16 cellular contexts compared by ENCODE assay signal in genomic region chr12:103834897-103835390, GRCh38.
"Had no signal": no experiment of that assay in that cellular context is flagged by ENCODE, and none has a peak within 500 bp of the region (broad histone marks: within the 10 kb centered on the region; RNA-seq: fewer than 3 reads in every experiment).

No MANE protein-coding gene starts in this region.

- H3K27ac ChIP-seq: colonic mucosa, ovary, skin epidermis, stomach, thyroid gland had no signal

- H3K36me3 ChIP-seq: colonic mucosa, ovary, thyroid gland had no signal

- H3K27me3 Mint-ChIP-seq: activated CD4-positive, alpha-beta T cell treated with anti-CD3 and anti-CD28 coated beads, Interleukin-2, amount 10 ng/mL, durations not matched to agents 7 days and 5 days; T-helper 17 cell had no signal

- H3K9me3 ChIP-seq: colonic mucosa, ovary, stomach, thyroid gland had no signal

- H3K9me3 Mint-ChIP-seq: immature natural killer cell; natural killer cell treated with Interleukin-12 subunit alpha and Interleukin-12 subunit beta and Interleukin-15 and Interleukin-18, amount 100 ng/mL, for 72 hours had no signal

- H3K36me3 Mint-ChIP-seq: immature natural killer cell; natural killer cell treated with Interleukin-12 subunit alpha and Interleukin-12 subunit beta and Interleukin-15 and Interleukin-18, amount 100 ng/mL, for 72 hours had no signal

- DNase-seq: activated CD4-positive, alpha-beta T cell treated with anti-CD3 and anti-CD28 coated beads, Interleukin-2, amount 10 ng/mL, durations not matched to agents 7 days and 5 days; activated CD4-positive, CD25-positive, alpha-beta regulatory T cell; activated CD8-positive, alpha-beta memory T cell treated with anti-CD3 and anti-CD28 coated beads for 24 hours; activated naive CD4-positive, alpha-beta T cell treated with anti-CD3 and anti-CD28 coated beads for 36 hours; colonic mucosa; effector memory CD4-positive, alpha-beta T cell; immature natural killer cell; left cardiac atrium; ovary; stimulated activated CD4-positive, alpha-beta T cell treated with anti-CD3 and anti-CD28 coated beads, Interleukin-4, amount 100 ng/mL, for 4 hours; stomach; T-helper 17 cell; thyroid gland had no signal

- H3K4me3 ChIP-seq: colonic mucosa, lung, ovary, skin epidermis, stomach, thyroid gland had no signal

- H3K27ac Mint-ChIP-seq: activated CD4-positive, alpha-beta T cell treated with anti-CD3 and anti-CD28 coated beads, Interleukin-2, amount 10 ng/mL, durations not matched to agents 7 days and 5 days; activated naive CD4-positive, alpha-beta T cell treated with anti-CD3 and anti-CD28 coated beads for 36 hours; immature natural killer cell; natural killer cell treated with Interleukin-12 subunit alpha and Interleukin-12 subunit beta and Interleukin-15 and Interleukin-18, amount 100 ng/mL, for 72 hours; T-helper 17 cell had no signal

- H3K4me3 Mint-ChIP-seq: activated CD4-positive, alpha-beta T cell treated with anti-CD3 and anti-CD28 coated beads, Interleukin-2, amount 10 ng/mL, durations not matched to agents 7 days and 5 days; activated naive CD4-positive, alpha-beta T cell treated with anti-CD3 and anti-CD28 coated beads for 36 hours; immature natural killer cell; natural killer cell treated with Interleukin-12 subunit alpha and Interleukin-12 subunit beta and Interleukin-15 and Interleukin-18, amount 100 ng/mL, for 72 hours; T-helper 17 cell had no signal

- H3K27me3 ChIP-seq: colonic mucosa, ovary, stomach, thyroid gland had no signal

- ATAC-seq: left cardiac atrium; natural killer cell treated with Interleukin-12 subunit alpha and Interleukin-12 subunit beta and Interleukin-15 and Interleukin-18, amount 100 ng/mL, for 72 hours; T-helper 17 cell had no signal
